ENCODE assay signal across 24 cellular contexts in the genomic region with DNA sequence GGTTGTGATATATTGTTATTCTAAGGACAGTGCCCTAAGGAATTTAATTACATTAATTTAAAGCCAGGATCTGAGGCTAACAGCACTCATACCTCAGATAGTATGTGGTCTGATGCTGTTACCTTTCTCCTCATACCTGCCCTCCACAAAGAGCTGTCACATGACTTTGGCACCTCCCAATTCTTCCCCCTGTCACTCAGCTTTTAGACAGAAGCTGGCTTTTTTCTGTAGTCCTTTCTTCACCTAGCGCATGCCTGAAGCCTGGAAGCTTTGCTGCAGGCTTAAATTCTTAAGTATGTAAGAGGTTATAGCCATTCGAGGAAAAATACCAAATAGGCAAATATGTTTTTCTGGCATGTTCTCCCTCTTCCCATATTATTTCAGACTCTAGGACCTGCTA.
"Had no signal": no experiment of that assay in that cellular context is flagged by ENCODE, and none has a peak within 500 bp of the region (broad histone marks: within the 10 kb centered on the region; RNA-seq: fewer than 3 reads in every experiment).

No MANE protein-coding gene starts in this region.

- DNase-seq: activated CD4-positive, alpha-beta T cell treated with anti-CD3 and anti-CD28 coated beads for 4 hours; activated CD8-positive, alpha-beta memory T cell treated with anti-CD3 and anti-CD28 coated beads, Interleukin-2, amount 50 U/mL, for 4 hours; activated CD8-positive, alpha-beta T cell treated with anti-CD3 and anti-CD28 coated beads for 36 hours; activated gamma-delta T cell treated with Interleukin-2 at 50 U/mL for 16 hours; activated naive CD4-positive, alpha-beta T cell treated with anti-CD3 and anti-CD28 coated beads, Interleukin-2, amount 10 ng/mL, durations not matched to agents 7 days and 5 days; activated naive CD8-positive, alpha-beta T cell treated with anti-CD3 and anti-CD28 coated beads for 36 hours; activated T-cell treated with anti-CD3 and anti-CD28 coated beads, Interleukin-2, amount 50 U/mL, for 72 hours; brain microvascular endothelial cell; KG1; NCI-H1048; NCI-H146; NCI-H187 treated with DMSO at 0.1 percent for 48 hours; NCI-H2081 treated with DMSO at 0.1 percent for 48 hours; NCI-H2171; NCI-H226; NCI-H526 treated with DMSO at 0.1 percent for 48 hours; NCI-H82; SIG-M5; T-cell; T-helper 2 cell; T1000 had no signal

- H3K27ac ChIP-seq: brain microvascular endothelial cell, cardiac muscle cell, VCaP had no signal

- H3K27me3 ChIP-seq: brain microvascular endothelial cell, cardiac muscle cell had no signal

- H3K36me3 ChIP-seq: brain microvascular endothelial cell, cardiac muscle cell had no signal

- FAIRE-seq: TTC549 had no signal

- H3K4me3 ChIP-seq: cardiac muscle cell had no signal
